In the genomic region with DNA sequence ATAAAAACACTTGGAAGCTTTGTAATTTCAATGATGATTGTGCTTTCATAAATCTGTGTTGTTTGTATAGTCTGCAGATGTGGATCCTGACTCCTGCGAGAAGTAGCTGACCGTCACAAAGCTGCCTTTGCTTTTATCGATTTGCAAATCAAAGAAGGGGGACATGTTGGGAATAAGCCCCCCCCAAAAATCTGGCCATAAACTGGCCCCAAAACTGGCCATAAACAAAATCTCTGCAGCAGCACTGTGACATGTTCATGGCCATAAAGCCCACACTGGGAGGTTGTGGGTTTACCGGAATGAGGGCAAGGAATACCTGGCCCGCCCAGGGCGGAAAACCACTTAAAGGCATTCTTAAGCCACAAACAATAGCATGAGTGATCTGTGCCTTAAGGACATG, we compare ENCODE assay signal across 3 cellular contexts.
DNase-seq lines count a peak whose midpoint lies in the region; ATAC-seq, FAIRE-seq and TF ChIP-seq lines count a peak whose summit lies in the region.
"Not testable (repeated sequence)": the region's sequence is repeated elsewhere in the genome, so short reads cannot be mapped to it uniquely, and the experiment has no call there.

No MANE protein-coding gene starts in this region.

- H3K9ac ChIP-seq in endodermal cell (ENCODE audit: extremely low read depth, low read length, poor library complexity, severe bottlenecking); HepG2 (ENCODE audit: insufficient read depth, low read depth, low read length): not testable (repeated sequence)

- not testable (repeated sequence) for ATAC-seq in HepG2

- not testable (repeated sequence) for H3K27me3 Mint-ChIP-seq in endodermal cell (ENCODE audit: insufficient read depth)

- not testable (repeated sequence) for H2AFZ ChIP-seq in HepG2 (ENCODE audit: low read length)

- intact Hi-C loops in HepG2 (cut with micrococcal nuclease; ENCODE audit: unreplicated experiment): not testable (repeated sequence)

- not testable (repeated sequence) for H4K20me1 ChIP-seq in HepG2 (ENCODE audit: insufficient read depth, low read length)

- FAIRE-seq in HepG2 (lab: Jason Lieb, UNC): not testable (repeated sequence)

- not testable (repeated sequence) for H3K27me3 ChIP-seq in endodermal cell (ENCODE audit: control insufficient read depth, insufficient read depth, low read length, poor library complexity, severe bottlenecking); HepG2 (ENCODE audit: control insufficient read depth in 1 of 2, insufficient read depth in 2 of 2, low read length in 2 of 2)

- not testable (repeated sequence) for H3K79me2 ChIP-seq in HepG2 (ENCODE audit: insufficient read depth, low read length)

- H3K27ac Mint-ChIP-seq in endodermal cell: not testable (repeated sequence)

- not testable (repeated sequence) for H3K4me1 ChIP-seq in HEK293 (ENCODE audit: control insufficient read depth, insufficient read depth, low read length); endodermal cell (ENCODE audit: control insufficient read depth, insufficient read depth, low read length); HepG2 (ENCODE audit: insufficient read depth, low read length)

- H3K27ac ChIP-seq in HEK293 (ENCODE audit: extremely low read depth, low read depth, low read length); endodermal cell (ENCODE audit: low read depth, low read length); HepG2 (ENCODE audit: extremely low read length, insufficient read depth, low read length): not testable (repeated sequence)

- H3K4me3 ChIP-seq in HEK293 (ENCODE audit: low read depth, low read length); HepG2 (replicated peaks in 1 of 3; ENCODE audit: insufficient read depth in 1 of 3, low read depth in 2 of 3, low read length in 3 of 3): not testable (repeated sequence)
- H3K4me3 ChIP-seq in endodermal cell (ENCODE audit: low read length): peak overlapping the region; percentile 75

- POLR2A ChIA-PET in HEK293 (lab: Yijun Ruan, JAX); HepG2 (lab: Yijun Ruan, JAX): not testable (repeated sequence)

- H3K9me3 ChIP-seq in HEK293 (ENCODE audit: control insufficient read depth, insufficient read depth, low read depth, low read length): not testable (repeated sequence)
- H3K9me3 ChIP-seq in endodermal cell (ENCODE audit: control insufficient read depth, low read length) (peaks cover 78% of the 10 kb centered on the region), HepG2 (ENCODE audit: low read length) (peaks cover 40% of the 10 kb centered on the region)

- TF ChIP-seq POLR2A in HepG2 (IDR thresholded peaks at IDR 0.05; ENCODE audit: insufficient read depth in 1 of 2, low read depth in 2 of 2, low read length in 2 of 2): not testable (repeated sequence)

- not testable (repeated sequence) for H3K36me3 ChIP-seq in HEK293 (ENCODE audit: control insufficient read depth in 2 of 2, insufficient read depth in 1 of 2, low read length in 2 of 2); HepG2 (replicated peaks in 1 of 2; ENCODE audit: control insufficient read depth in 1 of 2, insufficient read depth in 2 of 2, low read length in 2 of 2)
- H3K36me3 ChIP-seq in endodermal cell (ENCODE audit: control insufficient read depth, insufficient read depth, low read length): peaks cover 63% of the 10 kb centered on the region

- TF ChIP-seq RAD21 in HepG2 (CRISPR knock-in tag; IDR thresholded peaks at IDR 0.05): not testable (repeated sequence)

- not testable (repeated sequence) for DNase-seq in endodermal cell; HepG2 (ENCODE audit: low spot score)

- not testable (repeated sequence) for BruUV-seq in HepG2 (replicated peaks; lab: Mats Ljungman, UMichigan)

- not testable (repeated sequence) for TF ChIP-seq EP300 in HepG2 (IDR thresholded peaks at IDR 0.05; ENCODE audit: low read depth in 2 of 2, low read length in 2 of 2); HepG2 (CRISPR knock-in tag; IDR thresholded peaks at IDR 0.05; ENCODE audit: borderline replicate concordance)

- peaks cover 55% of the 10 kb centered on the region for H3K36me3 Mint-ChIP-seq in endodermal cell (ENCODE audit: low read depth)

- in situ Hi-C loops in HepG2 (cut with HindIII; ENCODE audit: extremely low pct_ligation_motif_present, low pct_unique_long_range_greater_than_20kb): not testable (repeated sequence)

- not testable (repeated sequence) for H3K4me2 ChIP-seq in HepG2 (ENCODE audit: low read depth, low read length)

- CTCF ChIA-PET in HEK293 (lab: Yijun Ruan, JAX); HepG2 (lab: Yijun Ruan, JAX; ENCODE audit: low intra/inter-chr PET ratio, low total read pairs): not testable (repeated sequence)

- H3K4me3 Mint-ChIP-seq in endodermal cell: not testable (repeated sequence)

- H3K9me3 Mint-ChIP-seq in endodermal cell: peaks cover 54% of the 10 kb centered on the region

- peaks cover 30% of the 10 kb centered on the region for H3K4me1 Mint-ChIP-seq in endodermal cell

- TF ChIP-seq CTCF in HEK293 (tag by site-specific recombination; IDR thresholded peaks at IDR 0.05); endodermal cell (conservative IDR thresholded peaks at IDR 0.05); HepG2 (CRISPR knock-in tag; IDR thresholded peaks at IDR 0.05): not testable (repeated sequence)

- WGBS in endodermal cell (ENCODE audit: insufficient coverage in 1 of 2, insufficient read length in 1 of 2), 2 experiments: 94 to 96% methylated on average over 3 to 6 of the region's 6 CpGs
- WGBS in HepG2 (ENCODE audit: low lambda C conversion rate): 79% methylated on average over 6 of the region's 6 CpGs

TF ChIP-seq in HEK293, 187 proteins besides CTCF, POLR2A, EP300 and RAD21:
- peak; percentile 78 for TF ChIP-seq SETDB1 (IDR thresholded peaks at IDR 0.05; ENCODE audit: insufficient read length, low read length)

TF ChIP-seq in HepG2, 621 proteins besides CTCF, POLR2A, EP300 and RAD21:
- TF ChIP-seq ZNF816 (CRISPR knock-in tag; IDR thresholded peaks at IDR 0.05; ENCODE audit: borderline replicate concordance): peak; percentile 99
